ENCODE assay signal across 30 cellular contexts in the genomic region with DNA sequence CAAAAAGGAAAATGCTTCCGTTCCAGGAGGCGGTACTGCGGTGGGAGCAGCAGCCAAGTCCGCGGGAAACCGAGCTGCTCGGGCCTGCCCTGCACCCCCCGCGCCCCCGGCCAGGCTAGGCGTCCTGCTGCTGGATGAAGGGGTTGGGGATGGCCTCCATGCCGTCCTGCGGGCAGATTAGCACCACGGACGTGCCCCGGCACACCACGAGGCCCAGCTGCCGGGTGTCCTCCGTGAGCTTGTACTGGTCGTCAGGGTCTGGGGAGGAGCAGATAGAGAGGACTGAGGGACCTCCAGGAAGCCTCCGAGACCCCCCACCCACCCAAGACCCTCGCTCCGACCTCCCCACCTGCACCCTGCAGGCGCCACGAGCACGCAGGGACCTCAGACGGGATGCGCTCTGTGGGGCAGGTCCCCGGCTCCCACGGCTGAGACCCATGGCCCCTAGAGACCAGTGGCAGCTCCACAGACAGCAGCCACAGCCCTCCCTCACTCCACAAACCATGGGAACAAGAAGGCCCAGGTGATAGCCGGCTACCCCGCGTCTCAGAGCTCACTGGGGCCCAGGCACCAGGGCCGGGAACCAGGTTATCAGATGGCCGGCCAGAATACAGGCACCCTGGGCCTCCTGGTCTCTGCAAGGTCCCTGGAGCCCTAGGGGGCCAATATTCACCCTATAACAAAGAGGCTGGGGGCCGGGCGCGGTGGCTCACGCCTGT. TPM values are rescaled to one million over a fixed set of nuclear protein-coding genes. Genes with fewer than 3 reads are reported as not detected.
"Had no signal": no experiment of that assay in that cellular context is flagged by ENCODE, and none has a peak within 500 bp of the region (broad histone marks: within the 10 kb centered on the region; RNA-seq: fewer than 3 reads in every experiment).

No MANE protein-coding gene starts in this region.

- H3K4me2 ChIP-seq: SK-N-SH had no signal

- DNase-seq: activated CD4-positive, alpha-beta T cell treated with anti-CD3 and anti-CD28 coated beads, Interleukin-2, amount 10 ng/mL, durations not matched to agents 24 days and 14 days; activated CD4-positive, alpha-beta T cell treated with anti-CD3 and anti-CD28 coated beads, Interleukin-2, amount 50 U/mL, for 4 hours; activated CD8-positive, alpha-beta T cell treated with anti-CD3 and anti-CD28 coated beads for 36 hours; activated gamma-delta T cell; activated naive CD4-positive, alpha-beta T cell treated with Interleukin-2 at 50 U/mL for 16 hours; activated naive CD8-positive, alpha-beta T cell treated with anti-CD3 and anti-CD28 coated beads, Interleukin-2, amount 10 ng/mL, durations not matched to agents 7 days and 5 days; activated T-cell treated with anti-CD3 and anti-CD28 coated beads, Interleukin-2, amount 50 U/mL, for 24 hours; amygdala; Karpas-422; NCI-H1048; NCI-H1105 treated with DMSO at 0.1 percent for 48 hours; NCI-H1436; NCI-H1694; NCI-H1930; NCI-H2081 treated with DMSO at 0.1 percent for 48 hours; NCI-H226; NCI-H524 treated with DMSO at 0.1 percent for 48 hours; Peyer's patch; RPMI8226; SHP77 treated with DMSO at 0.1 percent for 48 hours; SK-N-SH had no signal

- H3K27me3 ChIP-seq: ascending aorta, cardiac muscle cell, Peyer's patch, SJSA1 had no signal

- H3K9ac ChIP-seq: SK-N-SH had no signal

- H3K27ac ChIP-seq: ascending aorta, cardiac muscle cell, Peyer's patch, SJSA1 had no signal

- ATAC-seq: activated CD8-positive, alpha-beta T cell treated with anti-CD3 and anti-CD28 coated beads for 36 hours had no signal

- H3K4me3 ChIP-seq: ascending aorta, cardiac muscle cell, Peyer's patch, SJSA1 had no signal

- H3K4me1 ChIP-seq: SJSA1 had no signal

- FAIRE-seq: TTC549 had no signal

- H3K9me3 ChIP-seq: ascending aorta, Peyer's patch, SJSA1, SK-N-SH had no signal

- H3K9me2 ChIP-seq: SK-N-SH had no signal

RNA-seq across cellular contexts. Expression of a gene that starts 13.8 kb away (rescaled TPM):
- total RNA-seq: ascending aorta, chondrocyte, MCF 10A, SJSA1 had no signal
- polyA plus RNA-seq: SK-N-SH had no signal

RNA-seq across cellular contexts. Expression of a gene that starts 38.3 kb away (rescaled TPM):
- total RNA-seq: activated CD4-positive, alpha-beta T cell treated with anti-CD3 and anti-CD28 coated beads, Interleukin-2, amount 10 ng/mL, durations not matched to agents 24 days and 14 days; activated CD8-positive, alpha-beta memory T cell treated with anti-CD3 and anti-CD28 coated beads for 36 hours; activated CD8-positive, alpha-beta T cell treated with anti-CD3 and anti-CD28 coated beads for 36 hours; activated T-helper 2 cell treated with anti-CD3 and anti-CD28 coated beads, Interferon-gamma antibody, Interleukin-2, Interleukin-4, amounts not matched to agents 10 μg/mL and 5 μg/mL and 100 μg/mL, durations not matched to agents 14 hours and 24 hours and 36 hours; ascending aorta; cardiac muscle cell; MCF 10A; SJSA1 had no signal
- polyA plus RNA-seq: cardiac muscle cell, SK-N-SH had no signal

RNA-seq across cellular contexts. Expression of a gene that starts 39.7 kb away (rescaled TPM):
- total RNA-seq: activated CD8-positive, alpha-beta T cell treated with anti-CD3 and anti-CD28 coated beads for 36 hours; MCF 10A; NCI-H460; SJSA1 had no signal
- polyA plus RNA-seq: SK-N-SH had no signal
